ENCODE assay signal across 10 cellular contexts in the genomic region with DNA sequence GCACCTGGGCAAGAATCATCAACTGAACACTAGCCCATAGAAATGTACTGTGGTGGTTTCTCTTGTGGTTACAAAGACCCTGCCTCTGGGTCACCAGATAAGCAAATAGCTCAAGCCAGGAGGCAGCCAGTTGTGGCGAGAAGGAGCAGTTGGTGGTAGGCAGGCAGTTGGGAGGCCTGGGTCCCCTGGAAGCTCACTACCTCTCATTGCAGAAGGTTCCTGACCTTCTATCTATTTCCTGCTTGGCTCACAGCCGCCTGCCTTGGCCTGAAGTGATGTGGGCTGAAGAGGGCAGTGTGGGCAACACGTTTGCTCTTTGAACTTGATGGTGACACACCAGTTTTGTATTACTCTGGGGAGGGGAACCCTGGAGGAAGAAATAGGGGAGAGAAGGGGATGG. TPM values are rescaled to one million over a fixed set of nuclear protein-coding genes. Genes with fewer than 3 reads are reported as not detected.
DNase-seq lines count a peak whose midpoint lies in the region; ATAC-seq, FAIRE-seq and TF ChIP-seq lines count a peak whose summit lies in the region.
"Had no signal": no experiment of that assay in that cellular context is flagged by ENCODE, and none has a peak within 500 bp of the region (broad histone marks: within the 10 kb centered on the region; RNA-seq: fewer than 3 reads in every experiment).

No MANE protein-coding gene starts in this region.

- no peaks in the 10 kb centered on the region for H3K9me2 ChIP-seq in Loucy (replicated peaks; ENCODE audit: low read depth, low read length)

- H3K27ac Mint-ChIP-seq in astrocyte (ENCODE audit: unreplicated experiment), result no peak overlapping the region
- peak overlapping the region; percentile 76 for H3K27ac Mint-ChIP-seq in neural progenitor cell

- no peaks in the 10 kb centered on the region for H3K36me3 Mint-ChIP-seq in astrocyte (ENCODE audit: low read depth, unreplicated experiment)
- H3K36me3 Mint-ChIP-seq in neural progenitor cell, result peaks cover 3% of the 10 kb centered on the region

- H3K4me3 Mint-ChIP-seq in astrocyte (ENCODE audit: unreplicated experiment), result no peak overlapping the region
- no peak overlapping the region for H3K4me3 Mint-ChIP-seq in neural progenitor cell

- in situ Hi-C loops in GM13976 (cut with MboI; ENCODE audit: low sequenced_read_pairs, unreplicated experiment), result no loop called here

- H3K4me2 ChIP-seq in Loucy (ENCODE audit: low read depth, low read length, poor library complexity, severe bottlenecking) (peak overlapping the region; percentile 84), astrocyte (ENCODE audit: low read length) (no peak overlapping the region), neural progenitor cell (no peak overlapping the region)

- H3K4me3 ChIP-seq in Loucy (ENCODE audit: low read length, poor library complexity, severe bottlenecking) (peak overlapping the region; percentile 57), astrocyte (ENCODE audit: insufficient read depth, low read depth, low read length) (no peak overlapping the region), neural progenitor cell (no peak overlapping the region)

- no peak for ATAC-seq in GM18867 (IDR thresholded peaks at IDR 0.05; ENCODE audit: unreplicated experiment)
- no peak for ATAC-seq in GM19324 (IDR thresholded peaks at IDR 0.05; ENCODE audit: low FRiP score, unreplicated experiment)

- peak; percentile 58 for DNase-seq in GM13976 (ENCODE audit: low spot score)
- peak; percentile 36 for DNase-seq in astrocyte (ENCODE audit: low read depth)
- DNase-seq in neural progenitor cell (ENCODE audit: low spot score), result no peak
- no peak for DNase-seq in activated effector memory CD4-positive, alpha-beta T cell treated with Interleukin-2 at 50 U/mL for 16 hours
- DNase-seq in C1 segment of cervical spinal cord (lab: John Stamatoyannopoulos, UW), result no peak
- DNase-seq: amygdala, T-helper 2 cell had no signal

- no peaks in the 10 kb centered on the region for H3K36me3 ChIP-seq in Loucy (ENCODE audit: insufficient read depth, low read length)
- no peaks in the 10 kb centered on the region for H3K36me3 ChIP-seq in astrocyte (ENCODE audit: insufficient read depth, low read length)
- H3K36me3 ChIP-seq in neural progenitor cell, result no peaks in the 10 kb centered on the region

- peaks cover 93% of the 10 kb centered on the region for H3K4me1 ChIP-seq in Loucy (ENCODE audit: insufficient read depth, low read length, poor library complexity, severe bottlenecking)
- H3K4me1 ChIP-seq in astrocyte (ENCODE audit: insufficient read depth, low read length), result peaks cover 6% of the 10 kb centered on the region
- peaks cover 79% of the 10 kb centered on the region for H3K4me1 ChIP-seq in neural progenitor cell

- peaks cover 20% of the 10 kb centered on the region for H3K4me1 Mint-ChIP-seq in astrocyte (ENCODE audit: low read depth, unreplicated experiment)
- H3K4me1 Mint-ChIP-seq in neural progenitor cell, result peaks cover 73% of the 10 kb centered on the region

- H3K79me2 ChIP-seq in Loucy (ENCODE audit: insufficient read depth, low read length), result peaks cover 88% of the 10 kb centered on the region
- H3K79me2 ChIP-seq in astrocyte (ENCODE audit: insufficient read depth, low read length), result no peaks in the 10 kb centered on the region
- H3K79me2 ChIP-seq in neural progenitor cell (ENCODE audit: low read depth), result peaks cover 100% of the 10 kb centered on the region

- H2AFZ ChIP-seq in Loucy (ENCODE audit: low read length) (no peak overlapping the region), astrocyte (ENCODE audit: low read depth, low read length) (no peak overlapping the region), neural progenitor cell (replicated peaks) (no peak overlapping the region)

- H3K27me3 Mint-ChIP-seq in astrocyte (ENCODE audit: low read depth, unreplicated experiment) (peaks cover 23% of the 10 kb centered on the region), neural progenitor cell (ENCODE audit: insufficient read depth, low read depth) (peaks cover 4% of the 10 kb centered on the region)

- TF ChIP-seq CTCF in GM13976 (IDR thresholded peaks at IDR 0.05; ENCODE audit: borderline replicate concordance, control extremely low read depth, extremely low read depth, insufficient read depth, missing control alignments) (peak; percentile 20), Loucy (conservative IDR thresholded peaks at IDR 0.05; ENCODE audit: low read length) (peak; percentile 64), astrocyte (IDR thresholded peaks at IDR 0.05; ENCODE audit: insufficient read depth, low read depth, low read length) (no peak), neural progenitor cell (IDR thresholded peaks at IDR 0.05) (no peak)

- peaks cover 8% of the 10 kb centered on the region for H4K20me1 ChIP-seq in Loucy (ENCODE audit: insufficient read depth, low read length, poor library complexity, severe bottlenecking)
- H4K20me1 ChIP-seq in astrocyte (ENCODE audit: insufficient read depth, low read length), result peaks cover 46% of the 10 kb centered on the region
- H4K20me1 ChIP-seq in neural progenitor cell (ENCODE audit: low read depth), result peaks cover 100% of the 10 kb centered on the region

- H3K9ac ChIP-seq in Loucy (ENCODE audit: low read depth, low read length, poor library complexity, severe bottlenecking), result peak overlapping the region; percentile 89
- no peak overlapping the region for H3K9ac ChIP-seq in astrocyte (ENCODE audit: low read length)
- H3K9ac ChIP-seq in neural progenitor cell, result no peak overlapping the region

- no peaks in the 10 kb centered on the region for H3K9me3 ChIP-seq in Loucy (ENCODE audit: insufficient read depth, low read depth, low read length)
- no peaks in the 10 kb centered on the region for H3K9me3 ChIP-seq in astrocyte (ENCODE audit: insufficient read depth, low read depth, low read length)
- no peaks in the 10 kb centered on the region for H3K9me3 ChIP-seq in neural progenitor cell (ENCODE audit: low read depth)

- H3K27ac ChIP-seq in astrocyte (ENCODE audit: low read depth, low read length) (no peak overlapping the region), neural progenitor cell (no peak overlapping the region)

- peaks cover 9% of the 10 kb centered on the region for H3F3A ChIP-seq in Loucy (ENCODE audit: low read depth)
- H3F3A ChIP-seq in neural progenitor cell (ENCODE audit: low read depth), result peaks cover 11% of the 10 kb centered on the region

- FAIRE-seq in astrocyte (lab: Jason Lieb, UNC), result no peak

- H3K27me3 ChIP-seq in Loucy (ENCODE audit: insufficient read depth, low read length, poor library complexity, severe bottlenecking) (no peaks in the 10 kb centered on the region), astrocyte (ENCODE audit: insufficient read depth, low read length) (no peaks in the 10 kb centered on the region), neural progenitor cell (no peaks in the 10 kb centered on the region)

- no peaks in the 10 kb centered on the region for H3K9me3 Mint-ChIP-seq in astrocyte (ENCODE audit: unreplicated experiment)
- no peaks in the 10 kb centered on the region for H3K9me3 Mint-ChIP-seq in neural progenitor cell

RNA-seq across cellular contexts. Expression of a gene that starts 34.7 kb away (rescaled TPM):
- total RNA-seq in astrocyte (16.9 and 17.7 TPM in 2 replicates), neural progenitor cell (ENCODE audit: low replicate concordance) (19.5 and 27.4 TPM in 2 replicates)

Comparison
In these comparisons a context has a peak if more than half of its experiments do, and no peak if none do; other contexts are left out.
1. DNase-seq: peak in GM13976 (single experiment) and astrocyte (single experiment); none in neural progenitor cell (single experiment), activated effector memory CD4-positive, alpha-beta T cell treated with Interleukin-2 at 50 U/mL for 16 hours (single experiment) and C1 segment of cervical spinal cord (0 of 14).
2. CTCF ChIP-seq: peak in GM13976 (single experiment) and Loucy (single experiment); none in astrocyte (single experiment) and neural progenitor cell (single experiment).